In the genomic region with DNA sequence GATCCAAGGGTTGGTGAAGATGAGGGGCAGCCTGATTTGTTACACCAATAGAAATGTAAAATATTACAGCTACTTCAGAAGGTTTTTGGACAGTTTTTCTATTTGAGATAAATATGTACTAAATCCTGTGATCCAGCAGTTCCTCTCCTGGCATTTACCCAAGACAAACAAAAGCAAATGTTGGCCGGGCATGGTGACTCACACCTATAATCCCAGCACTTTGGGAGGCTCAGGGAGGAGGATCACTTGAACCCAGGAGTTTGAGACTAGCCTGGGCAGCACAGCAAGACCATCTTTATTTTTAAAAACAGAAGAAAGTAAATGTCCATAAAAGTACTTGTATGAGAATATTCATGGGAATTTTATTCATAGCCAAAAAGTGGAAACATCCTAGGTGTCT, we compare ENCODE assay signal across 13 cellular contexts.
DNase-seq lines count a peak whose midpoint lies in the region; ATAC-seq, FAIRE-seq and TF ChIP-seq lines count a peak whose summit lies in the region.
"Had no signal": no experiment of that assay in that cellular context is flagged by ENCODE, and none has a peak within 500 bp of the region (broad histone marks: within the 10 kb centered on the region; RNA-seq: fewer than 3 reads in every experiment).

No MANE protein-coding gene starts in this region.

- DNase-seq in GM04503 (ENCODE audit: low read depth) (peak; percentile 20), NCI-H2029 (lab: John Stamatoyannopoulos, UW) (peak; percentile 38), bronchial epithelial cell (ENCODE audit: low read depth) (peak; percentile 58), pulmonary artery endothelial cell (ENCODE audit: low read depth, low spot score) (peak; percentile 22), NCI-H510A (lab: John Stamatoyannopoulos, UW) (no peak)
- DNase-seq: activated B cell treated with CpG ODN at 0.5 μM for 24 hours; activated T-cell treated with anti-CD3 and anti-CD28 coated beads, Interleukin-2, amount 50 U/mL, for 72 hours; DMS79; Peyer's patch had no signal

- ATAC-seq in HG03196 (IDR thresholded peaks at IDR 0.05; ENCODE audit: unreplicated experiment), result no peak
- no peak for ATAC-seq in GM21786 (IDR thresholded peaks at IDR 0.05; ENCODE audit: unreplicated experiment)
- ATAC-seq: activated T-cell treated with anti-CD3 and anti-CD28 coated beads, Interleukin-2, amount 50 U/mL, for 72 hours; stimulated activated memory B cell treated with anti-CD40 and anti-IgM and Interleukin-4, amounts not matched to agents 10 μg/mL and 1 μg/mL and 100 μg/mL, for 72 hours had no signal

- H3K4me3 ChIP-seq in bronchial epithelial cell (ENCODE audit: low read depth, low read length), result no peak overlapping the region
- H3K4me3 ChIP-seq: Peyer's patch had no signal

- no peaks in the 10 kb centered on the region for H3K27me3 ChIP-seq in bronchial epithelial cell (ENCODE audit: control insufficient read depth, insufficient read depth, low read length)
- H3K27me3 ChIP-seq: neutrophil, Peyer's patch had no signal

- H3K36me3 ChIP-seq in bronchial epithelial cell (ENCODE audit: control insufficient read depth, insufficient read depth, low read length), result no peaks in the 10 kb centered on the region

- no peak for FAIRE-seq in bronchial epithelial cell (lab: Jason Lieb, UNC)

- no peak for TF ChIP-seq CTCF in bronchial epithelial cell (IDR thresholded peaks at IDR 0.05; ENCODE audit: insufficient read depth, low read length, severe bottlenecking)
